7 cellular contexts compared by ENCODE assay signal in genomic region chr3:15557511-15557946, GRCh38. TPM values are rescaled to one million over a fixed set of nuclear protein-coding genes. Genes with fewer than 3 reads are reported as not detected.
DNase-seq lines count a peak whose midpoint lies in the region; ATAC-seq, FAIRE-seq and TF ChIP-seq lines count a peak whose summit lies in the region.

No MANE protein-coding gene starts in this region.

- no peak overlapping the region for H3K9ac ChIP-seq in K562 (ENCODE audit: insufficient read depth in 1 of 2, low read depth in 2 of 2, low read length in 2 of 2)

- no peaks in the 10 kb centered on the region for H4K20me1 ChIP-seq in K562 (replicated peaks; ENCODE audit: control insufficient read depth, insufficient read depth, low read length)

- no peak for TF ChIP-seq POLR2A in K562 (conservative IDR thresholded peaks at IDR 0.05)

- no peak overlapping the region; the same call in 2 of the 3 replicates for H3K27ac ChIP-seq in K562 (ENCODE audit: extremely low read depth, low read depth, low read length)

- peak; percentile 77 to 83 for TF ChIP-seq RAD21 in K562 (CRISPR knock-in tag; conservative IDR thresholded peaks at IDR 0.05 in 1 of 2, IDR thresholded peaks at IDR 0.05 in 1 of 2)

- in situ Hi-C loops in K562 (cut with MboI), result no loop called here

- intact Hi-C loops in K562 (cut with micrococcal nuclease), result loop anchor here (1.0 to 5.0 kb wide), 7 partner anchors 129 to 630 kb away; no protein-coding TSS in a partner anchor

- no peaks in the 10 kb centered on the region for H3K27me3 ChIP-seq in GM06990 (replicated peaks; ENCODE audit: control insufficient read depth, insufficient read depth, low read length)
- H3K27me3 ChIP-seq in H7 (ENCODE audit: control insufficient read depth, insufficient read depth, low read length), result no peaks in the 10 kb centered on the region
- H3K27me3 ChIP-seq in K562 (ENCODE audit: control insufficient read depth in 2 of 2, insufficient read depth in 2 of 2, low read length in 2 of 2), result no peaks in the 10 kb centered on the region

- no peak for TF ChIP-seq EP300 in K562 (IDR thresholded peaks at IDR 0.05; ENCODE audit: low read length)

- peak overlapping the region; percentile 69 for H2AFZ ChIP-seq in K562 (ENCODE audit: low read depth, low read length)

- no peaks in the 10 kb centered on the region for H3K9me1 ChIP-seq in K562 (ENCODE audit: control insufficient read depth, insufficient read depth, low read length)

- DNase-seq in GM06990 (ENCODE audit: extremely low read depth, insufficient read length) (peak; percentile 63), H7 (peak; percentile 49), MV-4-11 (lab: John Stamatoyannopoulos, UW) (peak; percentile 46), T-helper 2 cell (peak in 4 of 5 experiments; percentile 8 to 85 (median 37)), K562 (ENCODE audit: extremely low read depth in 1 of 4, low spot score in 3 of 4) (peak; percentile 52 to 81 (median 64))
- DNase-seq in stimulated activated CD4-positive, alpha-beta T cell treated with anti-CD3 and anti-CD28 coated beads, Interleukin-4, amount 100 ng/mL, for 48 hours (ENCODE audit: low read depth in 2 of 2), result peak; percentile 4 to 32

- no peak overlapping the region for H3K4me3 ChIP-seq in GM06990 (replicated peaks; ENCODE audit: low read depth, low read length)
- H3K4me3 ChIP-seq in H7 (ENCODE audit: insufficient read depth, low read depth, low read length), result no peak overlapping the region
- no peak overlapping the region for H3K4me3 ChIP-seq in K562

- FAIRE-seq in K562 (lab: Jason Lieb, UNC) (peak; percentile 85), islet of Langerhans (lab: Jason Lieb, UNC) (peak; percentile 97)

- no peaks in the 10 kb centered on the region for H3K79me2 ChIP-seq in K562 (ENCODE audit: control insufficient read depth, insufficient read depth, low read length)

- H3K9me3 ChIP-seq in K562 (replicated peaks; ENCODE audit: control insufficient read depth, insufficient read depth, low read depth, low read length), result no peaks in the 10 kb centered on the region

- H3K4me2 ChIP-seq in K562 (ENCODE audit: insufficient read depth, low read length), result peak overlapping the region; percentile 27; the same call in 1 of the 2 replicates

- H3K4me1 ChIP-seq in K562 (replicated peaks in 1 of 2; ENCODE audit: control insufficient read depth in 2 of 2, insufficient read depth in 2 of 2, low read length in 2 of 2), result peaks cover 0 to 8% of the 10 kb centered on the region in 2 experiments; a peak in 2 of 5 replicates

- WGBS in K562 (ENCODE audit: insufficient coverage, low coverage, missing lambda C conversion rate), result 6% methylated on average over 3 of the region's 3 CpGs

- BruUV-seq in K562 (replicated peaks; lab: Mats Ljungman, UMichigan), result no TSS peak

- POLR2A ChIA-PET in K562 (lab: Yijun Ruan, JAX), result interaction anchor here (1.4 kb wide), 1 partner anchor 15 kb away, joined by 4 read pairs; no protein-coding TSS in a partner anchor

- CTCF ChIA-PET in K562 (lab: Yijun Ruan, JAX; ENCODE audit: low intra/inter-chr PET ratio), result interaction anchor here (0.5 to 2.4 kb wide), 13 partner anchors 103 to 993 kb away, joined by 3 to 13 read pairs (median 3); no protein-coding TSS in a partner anchor

- peak; percentile 98 for ATAC-seq in K562

- TF ChIP-seq CTCF in GM06990 (IDR thresholded peaks at IDR 0.05; ENCODE audit: insufficient read depth, low read length, poor library complexity, severe bottlenecking), result peak; percentile 34
- peak; percentile 43 to 73 (median 68) for TF ChIP-seq CTCF in K562 (IDR thresholded peaks at IDR 0.05 in 2 of 3, conservative IDR thresholded peaks at IDR 0.05 in 1 of 3; ENCODE audit: insufficient read depth in 2 of 3, low read depth in 1 of 3, low read length in 3 of 3)

- H3K36me3 ChIP-seq in GM06990 (ENCODE audit: control insufficient read depth, insufficient read depth, low read length) (no peaks in the 10 kb centered on the region; the same call in none of the 2 replicates), H7 (replicated peaks; ENCODE audit: control insufficient read depth, insufficient read depth, low read length) (peaks cover under 1% of the 10 kb centered on the region; the same call in 1 of the 2 replicates), K562 (ENCODE audit: control insufficient read depth, insufficient read depth, low read length) (peaks cover 5% of the 10 kb centered on the region; the same call in 1 of the 3 replicates)

TF ChIP-seq in K562, 482 proteins besides CTCF, POLR2A, EP300 and RAD21 (continues in another document):
- TF ChIP-seq BRCA1 (IDR thresholded peaks at IDR 0.05), result no peak
- TF ChIP-seq BRCA1 (CRISPR knock-in tag; IDR thresholded peaks at IDR 0.05), result no peak
- no peak for TF ChIP-seq TAF7 (tag; IDR thresholded peaks at IDR 0.05)

RNA-seq across cellular contexts. Expression of gene COLQ, which starts 36.0 kb away (rescaled TPM):
- 0.52 and 1.00 TPM in 2 replicates for total RNA-seq in H7 (2014; rRNA removed; shearing (Covaris generic))
- 0.16 and 0.23 TPM in 2 replicates for total RNA-seq in K562 (2011; cell fraction: chromatin; rRNA removed; ENCODE audit: low replicate concordance)
- total RNA-seq in K562 (2011; cell fraction: nucleolus; rRNA removed), result 0.33 TPM in 1 of 2 replicates, not detected in the other
- total RNA-seq in K562 (2011; cell fraction: nucleoplasm; rRNA removed), result 0.73 TPM in 1 of 2 replicates, not detected in the other
- total RNA-seq in K562 (2014; rRNA removed), result 0.04 TPM in 1 of 2 replicates, not detected in the other
- 0.04 TPM in 1 of 2 replicates, not detected in the other for total RNA-seq in K562 (2014; rRNA removed; fragmentation: Illumina TruSeq; extraction: Trizol)
- total RNA-seq in K562 (2015; rRNA removed; fragmentation: Illumina TruSeq; extraction: Trizol), result 0.15 and 0.36 TPM in 2 replicates
- 0.27 TPM in 1 of 2 replicates, not detected in the other for total RNA-seq in K562 (2021)
- polyA plus RNA-seq in K562 (2011; rRNA removed), result 0.24 TPM in 1 of 2 replicates, not detected in the other
- 0.10 and 0.16 TPM in 2 replicates for polyA plus RNA-seq in K562 (2011; cell fraction: cytosol; rRNA removed)
- 0.81 and 1.1 TPM in 2 replicates for polyA plus RNA-seq in K562 (2011; cell fraction: nucleus; rRNA removed)
- 0.04 and 0.14 TPM in 2 replicates for polyA plus RNA-seq in K562 (2012)
- polyA plus RNA-seq in K562 (2014; fragmentation: Illumina TruSeq; extraction: Trizol), result 0.19 and 0.27 TPM in 2 replicates
- not detected for polyA plus RNA-seq in K562 (2014; fragmentation: Nextera tagmentation; extraction: Ambion mirVana)
- 0.05 and 0.25 TPM in 2 replicates for polyA plus RNA-seq in K562 (2014; rRNA removed)
- polyA minus RNA-seq in K562 (2011; rRNA and poly(A)+ RNA removed), result not detected in 2 replicates
- polyA minus RNA-seq in K562 (2011; cell fraction: cytosol; rRNA and poly(A)+ RNA removed), result not detected in 2 replicates
- not detected in 2 replicates for polyA minus RNA-seq in K562 (2011; cell fraction: nucleus; rRNA and poly(A)+ RNA removed)

RNA-seq across cellular contexts. Expression of gene HACL1, which starts 43.8 kb away (rescaled TPM):
- total RNA-seq in H7 (2014; rRNA removed; shearing (Covaris generic)), result 52.0 and 69.3 TPM in 2 replicates
- 68.2 and 88.4 TPM in 2 replicates for total RNA-seq in K562 (2011; cell fraction: chromatin; rRNA removed; ENCODE audit: low replicate concordance)
- total RNA-seq in K562 (2011; cell fraction: nucleolus; rRNA removed), result 62.5 and 76.5 TPM in 2 replicates
- total RNA-seq in K562 (2011; cell fraction: nucleoplasm; rRNA removed), result 64.9 and 74.0 TPM in 2 replicates
- total RNA-seq in K562 (2014; rRNA removed), result 18.6 and 18.9 TPM in 2 replicates
- total RNA-seq in K562 (2014; rRNA removed; fragmentation: Illumina TruSeq; extraction: Trizol), result 30.5 and 33.8 TPM in 2 replicates
- total RNA-seq in K562 (2015; rRNA removed; fragmentation: Illumina TruSeq; extraction: Trizol), result 19.0 and 23.0 TPM in 2 replicates
- 29.1 and 31.5 TPM in 2 replicates for total RNA-seq in K562 (2021)
- polyA plus RNA-seq in K562 (2011; rRNA removed), result 43.1 and 61.5 TPM in 2 replicates
- 25.6 and 31.1 TPM in 2 replicates for polyA plus RNA-seq in K562 (2011; cell fraction: cytosol; rRNA removed)
- 52.7 and 69.1 TPM in 2 replicates for polyA plus RNA-seq in K562 (2011; cell fraction: nucleus; rRNA removed)
- polyA plus RNA-seq in K562 (2012), result 33.6 and 43.7 TPM in 2 replicates
- polyA plus RNA-seq in K562 (2014; fragmentation: Illumina TruSeq; extraction: Trizol), result 22.8 and 25.1 TPM in 2 replicates
- polyA plus RNA-seq in K562 (2014; fragmentation: Nextera tagmentation; extraction: Ambion mirVana), result 10 to 100 TPM; 39.0 to 54.7 TPM
- 19.0 and 23.5 TPM in 2 replicates for polyA plus RNA-seq in K562 (2014; rRNA removed)
- polyA minus RNA-seq in K562 (2011; rRNA and poly(A)+ RNA removed), result 83.3 and 83.9 TPM in 2 replicates
- polyA minus RNA-seq in K562 (2011; cell fraction: cytosol; rRNA and poly(A)+ RNA removed), result 17.1 and 26.1 TPM in 2 replicates
- polyA minus RNA-seq in K562 (2011; cell fraction: nucleus; rRNA and poly(A)+ RNA removed), result 39.2 and 45.1 TPM in 2 replicates

RNA-seq across cellular contexts. Expression of gene BTD, which starts 44.0 kb away (rescaled TPM):
- total RNA-seq in H7 (2014; rRNA removed; shearing (Covaris generic)), result 13.4 and 18.1 TPM in 2 replicates
- total RNA-seq in K562 (2011; cell fraction: chromatin; rRNA removed; ENCODE audit: low replicate concordance), result 15.1 and 17.2 TPM in 2 replicates
- total RNA-seq in K562 (2011; cell fraction: nucleolus; rRNA removed), result 20.2 and 22.9 TPM in 2 replicates
- 28.9 and 36.2 TPM in 2 replicates for total RNA-seq in K562 (2011; cell fraction: nucleoplasm; rRNA removed)
- 5.8 and 7.5 TPM in 2 replicates for total RNA-seq in K562 (2014; rRNA removed)
- 7.0 and 8.4 TPM in 2 replicates for total RNA-seq in K562 (2014; rRNA removed; fragmentation: Illumina TruSeq; extraction: Trizol)
- total RNA-seq in K562 (2015; rRNA removed; fragmentation: Illumina TruSeq; extraction: Trizol), result 6.6 and 9.2 TPM in 2 replicates
- total RNA-seq in K562 (2021), result 7.5 and 8.5 TPM in 2 replicates
- 18.0 and 18.5 TPM in 2 replicates for polyA plus RNA-seq in K562 (2011; rRNA removed)
- polyA plus RNA-seq in K562 (2011; cell fraction: cytosol; rRNA removed), result 16.8 and 20.5 TPM in 2 replicates
- polyA plus RNA-seq in K562 (2011; cell fraction: nucleus; rRNA removed), result 10.3 and 13.8 TPM in 2 replicates
- 10.7 and 12.9 TPM in 2 replicates for polyA plus RNA-seq in K562 (2012)
- 9.1 and 10.7 TPM in 2 replicates for polyA plus RNA-seq in K562 (2014; fragmentation: Illumina TruSeq; extraction: Trizol)
- 10 to 100 TPM; 24.3 to 26.2 TPM for polyA plus RNA-seq in K562 (2014; fragmentation: Nextera tagmentation; extraction: Ambion mirVana)
- 10.6 and 11.2 TPM in 2 replicates for polyA plus RNA-seq in K562 (2014; rRNA removed)
- polyA minus RNA-seq in K562 (2011; rRNA and poly(A)+ RNA removed), result 12.0 and 15.3 TPM in 2 replicates
- 3.9 and 5.2 TPM in 2 replicates for polyA minus RNA-seq in K562 (2011; cell fraction: cytosol; rRNA and poly(A)+ RNA removed)
- 5.9 and 14.4 TPM in 2 replicates for polyA minus RNA-seq in K562 (2011; cell fraction: nucleus; rRNA and poly(A)+ RNA removed)
